Comparison of ENCODE assay signal across 8 cellular contexts in the genomic region with DNA sequence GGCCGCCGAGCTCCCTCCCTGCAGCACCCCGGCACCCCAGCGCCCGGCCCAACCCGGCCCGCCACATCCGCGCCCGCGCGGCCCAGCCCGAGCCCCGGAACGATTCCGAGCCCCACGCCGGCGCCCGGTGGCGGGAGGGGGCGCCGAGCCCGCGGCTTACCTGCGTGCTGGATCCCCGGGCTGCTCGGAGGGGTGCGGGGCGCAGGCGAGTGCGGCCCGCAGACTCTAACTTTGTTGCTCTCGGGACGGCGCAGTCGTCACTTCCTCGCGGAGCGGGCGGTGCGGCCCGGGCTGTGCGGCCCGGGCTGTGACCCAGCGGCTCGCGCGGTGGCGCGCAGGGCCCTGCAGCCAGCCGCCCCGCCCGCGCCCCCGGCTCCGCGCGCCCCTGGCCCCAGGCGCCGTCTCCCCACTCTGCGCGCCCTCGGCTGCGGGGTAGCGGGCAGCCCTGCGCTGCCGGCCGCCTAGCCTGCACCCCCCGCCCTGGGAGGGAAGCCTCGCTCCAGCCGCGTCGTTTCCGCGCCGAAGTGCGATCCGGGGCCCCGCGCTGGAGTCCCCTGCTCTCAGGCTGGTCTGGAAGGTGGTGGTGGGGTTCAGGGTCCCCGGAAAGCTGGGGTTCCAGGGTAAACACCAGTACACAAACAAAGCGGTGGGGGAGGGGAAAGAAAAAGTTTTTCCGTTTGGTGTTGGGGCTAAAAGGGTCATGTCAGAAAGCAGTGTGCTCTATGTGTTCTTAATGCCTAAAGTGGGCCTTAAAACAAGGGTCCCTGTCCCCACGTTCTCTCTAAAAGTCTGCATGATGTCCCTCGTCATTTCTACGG.
A peak's percentile ranks its signal among the peaks of the same experiment; 100 is the strongest.
DNase-seq lines count a peak whose midpoint lies in the region; ATAC-seq lines count a peak whose summit lies in the region.

No MANE protein-coding gene starts in this region.

- peaks cover 43 to 47% (median 46%) of the 10 kb centered on the region in 3 donors for H3K4me1 Mint-ChIP-seq in IgD-negative memory B cell
- H3K4me1 Mint-ChIP-seq in effector memory CD8-positive, alpha-beta T cell (ENCODE audit: low read depth in 2 of 2), result peaks cover 53 to 57% of the 10 kb centered on the region in 2 donors
- peaks cover 42 to 70% of the 10 kb centered on the region in 2 donors for H3K4me1 Mint-ChIP-seq in stimulated activated naive B cell treated with anti-CD40 and anti-IgM and Interleukin-4, amounts not matched to agents 10 μg/mL and 1 μg/mL and 100 μg/mL, for 72 hours

- H3K9me3 Mint-ChIP-seq in IgD-negative memory B cell, result no peaks in the 10 kb centered on the region
- H3K9me3 Mint-ChIP-seq in effector memory CD8-positive, alpha-beta T cell, result no peaks in the 10 kb centered on the region
- H3K9me3 Mint-ChIP-seq in stimulated activated naive B cell treated with anti-CD40 and anti-IgM and Interleukin-4, amounts not matched to agents 10 μg/mL and 1 μg/mL and 100 μg/mL, for 72 hours, result no peaks in the 10 kb centered on the region

- peaks cover 46% of the 10 kb centered on the region for H3K4me1 ChIP-seq in mesodermal cell (ENCODE audit: control insufficient read depth, insufficient read depth, low read length, poor library complexity, severe bottlenecking)

- no peaks in the 10 kb centered on the region for H3K9me3 ChIP-seq in mesodermal cell (ENCODE audit: control insufficient read depth, low read length)

- H3K27me3 Mint-ChIP-seq in IgD-negative memory B cell, result no peaks in the 10 kb centered on the region
- no peaks in the 10 kb centered on the region for H3K27me3 Mint-ChIP-seq in effector memory CD8-positive, alpha-beta T cell
- no peaks in the 10 kb centered on the region for H3K27me3 Mint-ChIP-seq in stimulated activated naive B cell treated with anti-CD40 and anti-IgM and Interleukin-4, amounts not matched to agents 10 μg/mL and 1 μg/mL and 100 μg/mL, for 72 hours

- H3K4me3 Mint-ChIP-seq in IgD-negative memory B cell, result peak overlapping the region; percentile 87 to 98 (median 98)
- H3K4me3 Mint-ChIP-seq in effector memory CD8-positive, alpha-beta T cell, result peak overlapping the region; percentile 80 to 96
- peak overlapping the region; percentile 89 to 91 for H3K4me3 Mint-ChIP-seq in stimulated activated naive B cell treated with anti-CD40 and anti-IgM and Interleukin-4, amounts not matched to agents 10 μg/mL and 1 μg/mL and 100 μg/mL, for 72 hours

- H3K4me3 ChIP-seq in mesodermal cell (ENCODE audit: extremely low read depth, insufficient read depth, low read length, poor library complexity, severe bottlenecking), result peak overlapping the region; percentile 56

- peak overlapping the region; percentile 97 for H3K27ac ChIP-seq in mesodermal cell (ENCODE audit: low read depth, low read length, severe bottlenecking)

- ATAC-seq in GM18909 (IDR thresholded peaks at IDR 0.05; ENCODE audit: poor library complexity, unreplicated experiment), result peak; percentile 40
- peak; percentile 64 for ATAC-seq in effector memory CD8-positive, alpha-beta T cell (replicated peaks)
- ATAC-seq in stimulated activated naive B cell treated with anti-CD40 and anti-IgM and Interleukin-4, amounts not matched to agents 10 μg/mL and 1 μg/mL and 100 μg/mL, for 72 hours (replicated peaks), result peak; percentile 68 to 69

- peak; percentile 25 for DNase-seq in AG08395 (ENCODE audit: low spot score)
- DNase-seq in activated CD4-positive, alpha-beta T cell treated with anti-CD3 and anti-CD28 coated beads, Interleukin-2, amount 50 U/mL, for 48 hours, result peak; percentile 56 to 63
- peak; percentile 44 to 57 (median 49) for DNase-seq in effector memory CD8-positive, alpha-beta T cell
- peak; percentile 37 for DNase-seq in stimulated activated naive B cell treated with anti-CD40 and anti-IgM and Interleukin-4, amounts not matched to agents 10 μg/mL and 1 μg/mL and 100 μg/mL, for 72 hours
- no peak for DNase-seq in SK-N-DZ (ENCODE audit: low spot score)

- H3K27ac Mint-ChIP-seq in IgD-negative memory B cell, result peak overlapping the region; percentile 95 to 98 (median 97)
- peak overlapping the region; percentile 94 to 98 for H3K27ac Mint-ChIP-seq in effector memory CD8-positive, alpha-beta T cell
- H3K27ac Mint-ChIP-seq in stimulated activated naive B cell treated with anti-CD40 and anti-IgM and Interleukin-4, amounts not matched to agents 10 μg/mL and 1 μg/mL and 100 μg/mL, for 72 hours, result peak overlapping the region; percentile 98

- H3K36me3 ChIP-seq in mesodermal cell (ENCODE audit: control insufficient read depth, insufficient read depth, low read length), result peaks cover 2% of the 10 kb centered on the region

- WGBS in mesodermal cell (ENCODE audit: insufficient coverage in 2 of 2), 2 experiments, result 0 to 1% methylated on average over 36 to 56 of the region's 87 CpGs

- H3K36me3 Mint-ChIP-seq in IgD-negative memory B cell, result no peaks in the 10 kb centered on the region
- H3K36me3 Mint-ChIP-seq in effector memory CD8-positive, alpha-beta T cell (ENCODE audit: insufficient read depth), result peaks cover 23% of the 10 kb centered on the region
- peaks cover 0 to 4% of the 10 kb centered on the region in 2 donors for H3K36me3 Mint-ChIP-seq in stimulated activated naive B cell treated with anti-CD40 and anti-IgM and Interleukin-4, amounts not matched to agents 10 μg/mL and 1 μg/mL and 100 μg/mL, for 72 hours
